In the genomic region with DNA sequence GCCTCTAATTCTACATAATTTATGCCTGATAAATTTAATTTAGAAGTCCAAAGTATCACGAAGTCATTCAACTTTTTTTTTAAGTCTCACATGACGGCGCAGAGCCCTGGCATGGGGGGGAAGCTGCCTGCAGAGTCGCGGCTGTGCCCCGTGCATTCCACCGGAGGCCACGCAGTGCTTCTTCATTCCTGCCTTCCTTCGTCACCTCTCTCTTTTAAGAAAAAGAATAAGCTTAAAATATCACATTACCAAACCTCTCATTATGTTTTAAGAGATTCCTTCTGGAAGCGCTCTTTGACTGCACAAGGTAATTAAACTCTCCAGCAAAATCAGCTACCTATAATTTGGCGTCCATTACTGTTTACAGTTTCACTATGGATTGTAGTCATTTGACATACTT, we compare ENCODE assay signal across 24 cellular contexts. TPM values are rescaled to one million over a fixed set of nuclear protein-coding genes. Genes with fewer than 3 reads are reported as not detected.
DNase-seq lines count a peak whose midpoint lies in the region; ATAC-seq and TF ChIP-seq lines count a peak whose summit lies in the region.
"Had no signal": no experiment of that assay in that cellular context is flagged by ENCODE, and none has a peak within 500 bp of the region (broad histone marks: within the 10 kb centered on the region; RNA-seq: fewer than 3 reads in every experiment).

No MANE protein-coding gene starts in this region.

- H3K36me3 Mint-ChIP-seq in MCF 10A (ENCODE audit: insufficient read depth, unreplicated experiment): peaks cover 14% of the 10 kb centered on the region
- H3K36me3 Mint-ChIP-seq: activated CD4-positive, alpha-beta memory T cell treated with anti-CD3 and anti-CD28 coated beads for 36 hours had no signal

- 79% methylated on average over 11 of the region's 11 CpGs for WGBS in smooth muscle cell (ENCODE audit: low lambda C conversion rate)

- no peaks in the 10 kb centered on the region for H3K79me2 ChIP-seq in smooth muscle cell (ENCODE audit: low read depth)

- no peak overlapping the region for H3K27ac Mint-ChIP-seq in MCF 10A (ENCODE audit: low read depth, unreplicated experiment)
- H3K27ac Mint-ChIP-seq: activated B cell treated with CpG ODN at 0.5 μM for 24 hours; activated CD4-positive, alpha-beta memory T cell treated with anti-CD3 and anti-CD28 coated beads for 36 hours; neural progenitor cell had no signal

- H3K4me1 Mint-ChIP-seq in MCF 10A (ENCODE audit: insufficient read depth, unreplicated experiment): peaks cover 10% of the 10 kb centered on the region
- H3K4me1 Mint-ChIP-seq: activated B cell treated with CpG ODN at 0.5 μM for 24 hours had no signal

- H3K4me1 ChIP-seq in right atrium auricular region: no peaks in the 10 kb centered on the region
- no peaks in the 10 kb centered on the region for H3K4me1 ChIP-seq in adipocyte (ENCODE audit: control insufficient read depth, insufficient read depth, low read length)
- no peaks in the 10 kb centered on the region for H3K4me1 ChIP-seq in smooth muscle cell (ENCODE audit: low read depth)
- H3K4me1 ChIP-seq in Peyer's patch: no peaks in the 10 kb centered on the region
- H3K4me1 ChIP-seq: adrenal gland, BE2C, breast epithelium, neural progenitor cell had no signal

- H3K4me3 Mint-ChIP-seq in MCF 10A (ENCODE audit: unreplicated experiment): no peak overlapping the region
- H3K4me3 Mint-ChIP-seq: activated B cell treated with CpG ODN at 0.5 μM for 24 hours; activated CD4-positive, alpha-beta memory T cell treated with anti-CD3 and anti-CD28 coated beads for 36 hours; neural progenitor cell had no signal

- no peaks in the 10 kb centered on the region for H3K36me3 ChIP-seq in right atrium auricular region
- peaks cover 3% of the 10 kb centered on the region for H3K36me3 ChIP-seq in adipocyte (ENCODE audit: control insufficient read depth, insufficient read depth, low read length, severe bottlenecking)
- no peaks in the 10 kb centered on the region for H3K36me3 ChIP-seq in smooth muscle cell (ENCODE audit: low read depth)
- no peaks in the 10 kb centered on the region for H3K36me3 ChIP-seq in Peyer's patch
- H3K36me3 ChIP-seq: adrenal gland, BE2C, breast epithelium, neural progenitor cell, thyroid gland had no signal

- BruUV-seq in MCF 10A (replicated peaks; lab: Mats Ljungman, UMichigan): no TSS peak

- no peaks in the 10 kb centered on the region for H4K20me1 ChIP-seq in smooth muscle cell (ENCODE audit: low read depth)

- ATAC-seq in Right ventricle myocardium inferior (peak; percentile 54), HG03565 (IDR thresholded peaks at IDR 0.05; ENCODE audit: unreplicated experiment) (no peak)
- ATAC-seq: lower lobe of right lung; stimulated activated naive CD8-positive, alpha-beta T cell treated with anti-CD3 and anti-CD28 coated beads, Interleukin-15, Interleukin-2, amounts not matched to agents 100 U/mL and 50 U/mL, for 24 hours had no signal

- H3K9me3 Mint-ChIP-seq in MCF 10A (ENCODE audit: unreplicated experiment): no peaks in the 10 kb centered on the region
- H3K9me3 Mint-ChIP-seq: activated B cell treated with CpG ODN at 0.5 μM for 24 hours; activated CD4-positive, alpha-beta memory T cell treated with anti-CD3 and anti-CD28 coated beads for 36 hours; neural progenitor cell had no signal

- TF ChIP-seq POLR2A in Peyer's patch (IDR thresholded peaks at IDR 0.05): no peak

- peak overlapping the region; percentile 10 for H3K4me2 ChIP-seq in smooth muscle cell
- H3K4me2 ChIP-seq: neural progenitor cell had no signal

- POLR2A ChIA-PET in MCF 10A (lab: Yijun Ruan, JAX): interaction anchor here (1.1 kb wide), 1 partner anchor 21 kb away, joined by 3 read pairs; no protein-coding TSS in a partner anchor

- H3K9me3 ChIP-seq in right atrium auricular region (no peaks in the 10 kb centered on the region), adipocyte (ENCODE audit: control insufficient read depth, low read length) (no peaks in the 10 kb centered on the region), smooth muscle cell (replicated peaks; ENCODE audit: low read depth) (no peaks in the 10 kb centered on the region), Peyer's patch (no peaks in the 10 kb centered on the region)
- H3K9me3 ChIP-seq: adrenal gland, BE2C, breast epithelium, lower lobe of right lung, thyroid gland had no signal

- no peaks in the 10 kb centered on the region for H3F3A ChIP-seq in smooth muscle cell (ENCODE audit: low read depth)

- H3K4me3 ChIP-seq in right atrium auricular region: no peak overlapping the region
- H3K4me3 ChIP-seq in adipocyte (ENCODE audit: low read length): no peak overlapping the region
- no peak overlapping the region for H3K4me3 ChIP-seq in smooth muscle cell
- H3K4me3 ChIP-seq in Peyer's patch: no peak overlapping the region
- H3K4me3 ChIP-seq: adrenal gland, breast epithelium, lower lobe of right lung, neural progenitor cell, thyroid gland had no signal

- CTCF ChIA-PET in MCF 10A (lab: Yijun Ruan, JAX): interaction anchor here (0.6 to 1.2 kb wide), 2 partner anchors 140 to 1760 kb away, joined by 3 read pairs; no protein-coding TSS in a partner anchor

- DNase-seq in Right ventricle myocardium inferior (ENCODE audit: missing footprints): no peak
- DNase-seq in right atrium auricular region (ENCODE audit: low spot score): no peak
- DNase-seq in adipocyte (ENCODE audit: low read depth): peak; percentile 87
- peak; percentile 23 for DNase-seq in islet precursor cell
- DNase-seq in smooth muscle cell (lab: John Stamatoyannopoulos, UW; ENCODE audit: unreplicated experiment): no peak
- no peak for DNase-seq in MCF 10A (ENCODE audit: unreplicated experiment)
- DNase-seq in Peyer's patch: no peak
- DNase-seq: activated B cell treated with CpG ODN at 0.5 μM for 24 hours; activated CD4-positive, alpha-beta memory T cell treated with anti-CD3 and anti-CD28 coated beads for 36 hours; activated gamma-delta T cell treated with Interleukin-2 at 50 U/mL for 16 hours; adrenal gland; BE2C; dermis blood vessel endothelial cell; DMS79; GOT3; lower lobe of right lung; NCI-H1417 treated with DMSO at 0.1 percent for 48 hours; stimulated activated CD4-positive, alpha-beta T cell treated with anti-CD3 and anti-CD28 coated beads, Interleukin-4, amount 100 ng/mL, for 4 hours; stimulated activated naive CD8-positive, alpha-beta T cell treated with anti-CD3 and anti-CD28 coated beads, Interleukin-15, Interleukin-2, amounts not matched to agents 100 U/mL and 50 U/mL, for 24 hours; T1000; thyroid gland had no signal

- H2AFZ ChIP-seq in smooth muscle cell (ENCODE audit: low read depth): no peak overlapping the region
- H2AFZ ChIP-seq: neural progenitor cell had no signal

- H3K9ac ChIP-seq in adipocyte (ENCODE audit: low read length) (no peak overlapping the region), smooth muscle cell (ENCODE audit: low read depth) (no peak overlapping the region)
- H3K9ac ChIP-seq: neural progenitor cell had no signal

- H3K27me3 ChIP-seq in right atrium auricular region: no peaks in the 10 kb centered on the region
- no peaks in the 10 kb centered on the region for H3K27me3 ChIP-seq in adipocyte (replicated peaks; ENCODE audit: control insufficient read depth, insufficient read depth, low read length)
- no peaks in the 10 kb centered on the region for H3K27me3 ChIP-seq in smooth muscle cell (ENCODE audit: low read depth)
- H3K27me3 ChIP-seq in Peyer's patch: no peaks in the 10 kb centered on the region
- H3K27me3 ChIP-seq: adrenal gland, BE2C, breast epithelium, neural progenitor cell, thyroid gland had no signal

- H3K27ac ChIP-seq in right atrium auricular region (no peak overlapping the region), smooth muscle cell (ENCODE audit: low read depth) (peak overlapping the region; percentile 16), Peyer's patch (no peak overlapping the region)
- H3K27ac ChIP-seq: adrenal gland, breast epithelium, lower lobe of right lung, neural progenitor cell, thyroid gland had no signal

- intact Hi-C loops in Right ventricle myocardium inferior (cut with DNase I) (no loop called here), MCF 10A (cut with micrococcal nuclease) (no loop called here)

- TF ChIP-seq CTCF in right atrium auricular region (IDR thresholded peaks at IDR 0.05) (no peak), smooth muscle cell (IDR thresholded peaks at IDR 0.05; ENCODE audit: borderline replicate concordance, insufficient read depth, poor library complexity, severe bottlenecking) (no peak), MCF 10A (IDR thresholded peaks at IDR 0.05; ENCODE audit: unreplicated experiment) (no peak), Peyer's patch (IDR thresholded peaks at IDR 0.05) (no peak)

- H3K27me3 Mint-ChIP-seq in MCF 10A (ENCODE audit: insufficient read depth, unreplicated experiment): no peaks in the 10 kb centered on the region
- H3K27me3 Mint-ChIP-seq: activated B cell treated with CpG ODN at 0.5 μM for 24 hours; activated CD4-positive, alpha-beta memory T cell treated with anti-CD3 and anti-CD28 coated beads for 36 hours had no signal

RNA-seq across cellular contexts. Expression of gene KIDINS220, which starts 20.3 kb away (rescaled TPM):
- total RNA-seq in Right ventricle myocardium inferior: 49.0 TPM
- total RNA-seq in right atrium auricular region: 10 to 100 TPM; 36.1 to 49.9 TPM
- total RNA-seq in smooth muscle cell: 54.9 and 55.3 TPM in 2 replicates
- 17.8 and 22.3 TPM in 2 replicates for polyA plus RNA-seq in smooth muscle cell
- total RNA-seq in MCF 10A (2022): 41.8 and 42.3 TPM in 2 replicates
- 10 to 100 TPM; 57.8 to 88.3 (median 70.4) TPM for total RNA-seq in Peyer's patch

Comparison
In these comparisons a context has a peak if more than half of its experiments do, and no peak if none do; other contexts are left out.
1. DNase-seq: peak in adipocyte (single experiment) and islet precursor cell (single experiment); none in Right ventricle myocardium inferior (single experiment), right atrium auricular region (single experiment), smooth muscle cell (single experiment), MCF 10A (single experiment) and Peyer's patch (0 of 3).